In genomic region chr5:179624841-179625271, GRCh38 we compare ENCODE assay signal across 9 cellular contexts. TPM values are rescaled to one million over a fixed set of nuclear protein-coding genes. Genes with fewer than 3 reads are reported as not detected.
A peak's percentile ranks its signal among the peaks of the same experiment; 100 is the strongest.
DNase-seq lines count a peak whose midpoint lies in the region; ATAC-seq and TF ChIP-seq lines count a peak whose summit lies in the region.
"Had no signal": no experiment of that assay in that cellular context is flagged by ENCODE, and none has a peak within 500 bp of the region (broad histone marks: within the 10 kb centered on the region; RNA-seq: fewer than 3 reads in every experiment).

No MANE protein-coding gene starts in this region.

- H3K4me1 ChIP-seq in BE2C (peaks cover 4% of the 10 kb centered on the region; the same call in 1 of the 2 replicates), breast epithelium (peaks cover 0 to 22% of the 10 kb centered on the region in 2 donors)
- H3K4me1 ChIP-seq in naive thymus-derived CD4-positive, alpha-beta T cell (ENCODE audit: control insufficient read depth in 2 of 2, insufficient read depth in 2 of 2, low read length in 2 of 2) = peaks cover 30 to 31% of the 10 kb centered on the region in 2 donors

- POLR2A ChIA-PET in naive thymus-derived CD4-positive, alpha-beta T cell (lab: Charles Lee) = interaction anchor here (0.6 to 9.5 kb wide), 10 partner anchors 8 to 186 kb away, joined by 3 to 135 read pairs (median 23); partner anchors contain the start of gene CBY3

- intact Hi-C loops in breast epithelium (cut with DNase I; ENCODE audit: low total_unique reads) = no loop called here
- intact Hi-C loops in naive thymus-derived CD4-positive, alpha-beta T cell (cut with micrococcal nuclease) = loop anchor here (5.0 kb wide), 6 partner anchors 172 to 1637 kb away; partner anchors contain the start of genes CLK4 (in 1 of the 2), CNOT6 (in 1 of the 2), TBC1D9B (in 1 of the 2) and TRIM52 (in 1 of the 2)

- DNase-seq in BE2C = no peak
- DNase-seq in Jurkat, Clone E6-1 (ENCODE audit: low read depth, low spot score) = no peak
- DNase-seq in breast epithelium (ENCODE audit: low spot score in 2 of 2) = no peak
- no peak for DNase-seq in naive thymus-derived CD4-positive, alpha-beta T cell
- no peak for DNase-seq in NCI-H526 (lab: John Stamatoyannopoulos, UW)

- H3K36me3 Mint-ChIP-seq in naive thymus-derived CD4-positive, alpha-beta T cell = peaks cover 16 to 38% (median 24%) of the 10 kb centered on the region in 5 donors

- no peak for TF ChIP-seq POLR2A in breast epithelium (IDR thresholded peaks at IDR 0.05)

- H3K36me3 ChIP-seq in BE2C (peaks cover 33% of the 10 kb centered on the region), breast epithelium (no peaks in the 10 kb centered on the region)
- peaks cover 17 to 24% (median 23%) of the 10 kb centered on the region in 3 experiments for H3K36me3 ChIP-seq in naive thymus-derived CD4-positive, alpha-beta T cell (ENCODE audit: control insufficient read depth in 2 of 3, insufficient read depth in 3 of 3, low read length in 3 of 3)

- H3K27ac Mint-ChIP-seq in naive thymus-derived CD4-positive, alpha-beta T cell = peak overlapping the region; percentile 99 to 100 (median 99)

- no peak for ATAC-seq in naive thymus-derived CD4-positive, alpha-beta T cell
- ATAC-seq in HG02852 (IDR thresholded peaks at IDR 0.05; ENCODE audit: unreplicated experiment) = no peak
- no peak for ATAC-seq in GM19035 (IDR thresholded peaks at IDR 0.05; ENCODE audit: unreplicated experiment)
- ATAC-seq in GM21576 (IDR thresholded peaks at IDR 0.05; ENCODE audit: unreplicated experiment) = no peak

- no peaks in the 10 kb centered on the region for H3K9me3 ChIP-seq in BE2C
- no peaks in the 10 kb centered on the region for H3K9me3 ChIP-seq in breast epithelium
- H3K9me3 ChIP-seq in naive thymus-derived CD4-positive, alpha-beta T cell (ENCODE audit: control insufficient read depth in 2 of 3, low read length in 3 of 3) = no peaks in the 10 kb centered on the region

- H3K27ac ChIP-seq in breast epithelium = peak overlapping the region; percentile 99 to 100
- H3K27ac ChIP-seq in naive thymus-derived CD4-positive, alpha-beta T cell (ENCODE audit: low read depth, low read length) = peak overlapping the region; percentile 98

- H3K4me3 ChIP-seq in BE2C (ENCODE audit: low read depth, low read length) = peak overlapping the region; percentile 94
- H3K4me3 ChIP-seq in Jurkat, Clone E6-1 (ENCODE audit: low read length) = peak overlapping the region; percentile 67
- peak overlapping the region; percentile 93 to 100 (median 100) for H3K4me3 ChIP-seq in breast epithelium
- peak overlapping the region; percentile 97 for H3K4me3 ChIP-seq in naive thymus-derived CD4-positive, alpha-beta T cell (ENCODE audit: low read length)

- TF ChIP-seq CTCF in BE2C (IDR thresholded peaks at IDR 0.05; ENCODE audit: low read depth, low read length) = no peak
- no peak for TF ChIP-seq CTCF in breast epithelium (IDR thresholded peaks at IDR 0.05)

- H3K9me3 Mint-ChIP-seq in naive thymus-derived CD4-positive, alpha-beta T cell = peaks cover 0 to 13% (median 0%) of the 10 kb centered on the region in 11 donors

- peak overlapping the region; percentile 82 to 99 (median 98) for H3K4me3 Mint-ChIP-seq in naive thymus-derived CD4-positive, alpha-beta T cell

- H3K27me3 ChIP-seq in BE2C = no peaks in the 10 kb centered on the region; the same call in 1 of the 2 replicates
- H3K27me3 ChIP-seq in breast epithelium = no peaks in the 10 kb centered on the region
- no peaks in the 10 kb centered on the region for H3K27me3 ChIP-seq in naive thymus-derived CD4-positive, alpha-beta T cell (ENCODE audit: control insufficient read depth in 2 of 2, insufficient read depth in 2 of 2, low read length in 2 of 2)

- H3K4me1 Mint-ChIP-seq in naive thymus-derived CD4-positive, alpha-beta T cell = peaks cover 26 to 45% (median 35%) of the 10 kb centered on the region in 7 donors

- H3K27me3 Mint-ChIP-seq in naive thymus-derived CD4-positive, alpha-beta T cell = peaks cover 0 to 8% (median 0%) of the 10 kb centered on the region in 5 donors

- CTCF ChIA-PET in naive thymus-derived CD4-positive, alpha-beta T cell (lab: Charles Lee) = no interaction called here

RNA-seq across cellular contexts. Expression of gene HNRNPH1, which starts 1.4 kb away (rescaled TPM):
- polyA plus RNA-seq in BE2C (2012; ENCODE audit: insufficient read depth, insufficient read length, low read depth) = 678 TPM
- 920 TPM for polyA plus RNA-seq in Jurkat, Clone E6-1 (2012; ENCODE audit: insufficient read depth, insufficient read length)
- total RNA-seq in breast epithelium = 100 to 1,000 TPM; 577 to 931 (median 621) TPM
- total RNA-seq in naive thymus-derived CD4-positive, alpha-beta T cell = 1,000 to 10,000 TPM; 1,010 to 2,239 (median 1,692) TPM
- 100 to 1,000 TPM; 120 to 141 TPM for polyA plus RNA-seq in naive thymus-derived CD4-positive, alpha-beta T cell

RNA-seq across cellular contexts. Expression of gene CBY3, which starts 56.0 kb away (rescaled TPM):
- not detected for polyA plus RNA-seq in BE2C (2012; ENCODE audit: insufficient read depth, insufficient read length, low read depth)
- polyA plus RNA-seq in Jurkat, Clone E6-1 (2012; ENCODE audit: insufficient read depth, insufficient read length) = not detected
- not detected for total RNA-seq in breast epithelium
- under 1 TPM in 3 of 5 experiments, not detected in 2; 0.29 to 0.84 (median 0.62) TPM for total RNA-seq in naive thymus-derived CD4-positive, alpha-beta T cell
- polyA plus RNA-seq in naive thymus-derived CD4-positive, alpha-beta T cell = 1 to 10 TPM in 1 of 2 donors, not detected in 1; 1.4 TPM
- total RNA-seq: glomerular endothelial cell had no signal
